In genomic region chr14:70808402-70809237, GRCh38 we compare ENCODE assay signal across 8 cellular contexts. TPM values are rescaled to one million over a fixed set of nuclear protein-coding genes. Genes with fewer than 3 reads are reported as not detected.
A peak's percentile ranks its signal among the peaks of the same experiment; 100 is the strongest.
DNase-seq lines count a peak whose midpoint lies in the region; ATAC-seq and TF ChIP-seq lines count a peak whose summit lies in the region.

No MANE protein-coding gene starts in this region.

- no peak overlapping the region for H3K9ac ChIP-seq in iPS-15b (ENCODE audit: low read depth, low read length)

- H3K4me3 ChIP-seq in RWPE2 (ENCODE audit: severe bottlenecking) (peak overlapping the region; percentile 76), iPS-15b (ENCODE audit: low read depth, low read length) (peak overlapping the region; percentile 79)

- TF ChIP-seq CTCF in RWPE2 (IDR thresholded peaks at IDR 0.05; ENCODE audit: poor library complexity, severe bottlenecking), result no peak

- H3K27me3 Mint-ChIP-seq in activated naive CD8-positive, alpha-beta T cell treated with anti-CD3 and anti-CD28 coated beads for 36 hours, result no peaks in the 10 kb centered on the region

- peaks cover 6% of the 10 kb centered on the region for H3K36me3 Mint-ChIP-seq in activated naive CD8-positive, alpha-beta T cell treated with anti-CD3 and anti-CD28 coated beads for 36 hours

- peak; percentile 48 for DNase-seq in NCI-H345 (lab: John Stamatoyannopoulos, UW)
- DNase-seq in NCI-H345 treated with DMSO at 0.1 percent for 48 hours (lab: John Stamatoyannopoulos, UW; ENCODE audit: unreplicated experiment), result no peak
- peak; percentile 80 for DNase-seq in RWPE2 (ENCODE audit: low spot score)
- DNase-seq in activated naive CD8-positive, alpha-beta T cell treated with anti-CD3 and anti-CD28 coated beads for 36 hours, result peak; percentile 61
- DNase-seq in stimulated activated CD4-positive, alpha-beta T cell treated with anti-CD3 and anti-CD28 coated beads, Interleukin-12 subunit alpha, Interleukin-12 subunit beta, amount 100 ng/mL, for 24 hours (ENCODE audit: low read depth in 2 of 2), result peak; percentile 2 to 17
- DNase-seq in GM03348 (ENCODE audit: low spot score), result no peak

- no peaks in the 10 kb centered on the region for H3K9me3 ChIP-seq in RWPE2 (ENCODE audit: severe bottlenecking)
- no peaks in the 10 kb centered on the region for H3K9me3 ChIP-seq in iPS-15b (ENCODE audit: control insufficient read depth, insufficient read depth, low read length)

- peaks cover 35% of the 10 kb centered on the region for H3K4me1 ChIP-seq in RWPE2 (ENCODE audit: insufficient read depth, poor library complexity, severe bottlenecking)
- peaks cover 20% of the 10 kb centered on the region for H3K4me1 ChIP-seq in iPS-15b (ENCODE audit: control insufficient read depth, insufficient read depth, low read length)

- no peaks in the 10 kb centered on the region for H3K9me3 Mint-ChIP-seq in activated naive CD8-positive, alpha-beta T cell treated with anti-CD3 and anti-CD28 coated beads for 36 hours

- H3K36me3 ChIP-seq in RWPE2 (ENCODE audit: low read depth) (peaks cover 70% of the 10 kb centered on the region), iPS-15b (ENCODE audit: control insufficient read depth, insufficient read depth, low read length) (peaks cover 2% of the 10 kb centered on the region)

- peak overlapping the region; percentile 84 for H3K4me3 Mint-ChIP-seq in activated naive CD8-positive, alpha-beta T cell treated with anti-CD3 and anti-CD28 coated beads for 36 hours

- peaks cover 16% of the 10 kb centered on the region for H3K4me1 Mint-ChIP-seq in activated naive CD8-positive, alpha-beta T cell treated with anti-CD3 and anti-CD28 coated beads for 36 hours

- no peaks in the 10 kb centered on the region for H3K27me3 ChIP-seq in RWPE2 (ENCODE audit: insufficient read depth, poor library complexity, severe bottlenecking)
- no peaks in the 10 kb centered on the region for H3K27me3 ChIP-seq in iPS-15b (ENCODE audit: control insufficient read depth, insufficient read depth, low read length)

- ATAC-seq in HG03095 (IDR thresholded peaks at IDR 0.05; ENCODE audit: unreplicated experiment) (peak; percentile 12), RWPE2 (ENCODE audit: low read depth) (peak; percentile 4)

- peak overlapping the region; percentile 81 for H3K27ac ChIP-seq in RWPE2 (ENCODE audit: poor library complexity, severe bottlenecking)

- peak overlapping the region; percentile 76 for H3K27ac Mint-ChIP-seq in activated naive CD8-positive, alpha-beta T cell treated with anti-CD3 and anti-CD28 coated beads for 36 hours

RNA-seq across cellular contexts. Expression of gene MAP3K9, which starts 0.7 kb away (rescaled TPM):
- 1 to 10 TPM; 5.9 to 6.2 TPM for total RNA-seq in activated naive CD8-positive, alpha-beta T cell treated with anti-CD3 and anti-CD28 coated beads for 36 hours

Comparison
In these comparisons a context has a peak if more than half of its experiments do, and no peak if none do; other contexts are left out.
1. DNase-seq: peak in NCI-H345 (single experiment), RWPE2 (single experiment), activated naive CD8-positive, alpha-beta T cell treated with anti-CD3 and anti-CD28 coated beads for 36 hours (single experiment) and stimulated activated CD4-positive, alpha-beta T cell treated with anti-CD3 and anti-CD28 coated beads, Interleukin-12 subunit alpha, Interleukin-12 subunit beta, amount 100 ng/mL, for 24 hours (2 of 2); none in NCI-H345 treated with DMSO at 0.1 percent for 48 hours (single experiment) and GM03348 (single experiment).